ENCODE assay signal across 28 cellular contexts in genomic region chrX:2520539-2520938, GRCh38.
"Had no signal": no experiment of that assay in that cellular context is flagged by ENCODE, and none has a peak within 500 bp of the region (broad histone marks: within the 10 kb centered on the region; RNA-seq: fewer than 3 reads in every experiment).

No MANE protein-coding gene starts in this region.

- H3K27me3 ChIP-seq: cardiac muscle cell had no signal

- H3K9me3 Mint-ChIP-seq: activated CD4-positive, alpha-beta memory T cell treated with anti-CD3 and anti-CD28 coated beads for 36 hours; activated CD4-positive, alpha-beta T cell treated with anti-CD3 and anti-CD28 coated beads, Interleukin-2, amount 10 ng/mL, durations not matched to agents 7 days and 5 days; activated naive CD4-positive, alpha-beta T cell treated with anti-CD3 and anti-CD28 coated beads for 36 hours; activated T-cell treated with anti-CD3 and anti-CD28 coated beads, Interleukin-2, amount 50 U/mL, for 4 hours had no signal

- H3K4me3 ChIP-seq: cardiac muscle cell had no signal

- DNase-seq: activated CD4-positive, alpha-beta memory T cell treated with anti-CD3 and anti-CD28 coated beads for 36 hours; activated CD4-positive, alpha-beta T cell treated with anti-CD3 and anti-CD28 coated beads, Interleukin-2, amount 10 ng/mL, durations not matched to agents 7 days and 5 days; activated CD4-positive, CD25-positive, alpha-beta regulatory T cell; activated CD8-positive, alpha-beta memory T cell treated with anti-CD3 and anti-CD28 coated beads for 24 hours; activated effector memory CD4-positive, alpha-beta T cell treated with anti-CD3 and anti-CD28 coated beads, Interleukin-2, amount 50 U/mL, for 16 hours; activated naive CD4-positive, alpha-beta T cell treated with anti-CD3 and anti-CD28 coated beads for 36 hours; activated T-cell treated with anti-CD3 and anti-CD28 coated beads, Interleukin-2, amount 50 U/mL, for 4 hours; amygdala; cerebellar nuclear complex; NCI-H1092; NCI-H1417; NCI-H1694; NCI-H2029; NCI-H345; NCI-H510A; NCI-H526 treated with DMSO at 0.1 percent for 48 hours; NCI-H82; PC-3; SHP77 treated with DMSO at 0.1 percent for 48 hours; T-helper 17 cell; T1000 had no signal

- H3K27ac Mint-ChIP-seq: activated CD4-positive, alpha-beta memory T cell treated with anti-CD3 and anti-CD28 coated beads for 36 hours; activated CD4-positive, alpha-beta T cell treated with anti-CD3 and anti-CD28 coated beads, Interleukin-2, amount 10 ng/mL, durations not matched to agents 7 days and 5 days; activated naive CD4-positive, alpha-beta T cell treated with anti-CD3 and anti-CD28 coated beads for 36 hours; activated naive CD8-positive, alpha-beta T cell; brain; T-helper 17 cell had no signal

- H3K4me3 Mint-ChIP-seq: activated CD4-positive, alpha-beta memory T cell treated with anti-CD3 and anti-CD28 coated beads for 36 hours; activated CD4-positive, alpha-beta T cell treated with anti-CD3 and anti-CD28 coated beads, Interleukin-2, amount 10 ng/mL, durations not matched to agents 7 days and 5 days; activated naive CD4-positive, alpha-beta T cell treated with anti-CD3 and anti-CD28 coated beads for 36 hours; activated naive CD8-positive, alpha-beta T cell; activated T-cell treated with anti-CD3 and anti-CD28 coated beads, Interleukin-2, amount 50 U/mL, for 4 hours; brain; T-helper 17 cell had no signal

- ATAC-seq: activated T-cell treated with anti-CD3 and anti-CD28 coated beads, Interleukin-2, amount 50 U/mL, for 4 hours; PC-3 had no signal

- H3K27me3 Mint-ChIP-seq: activated CD4-positive, alpha-beta T cell treated with anti-CD3 and anti-CD28 coated beads, Interleukin-2, amount 10 ng/mL, durations not matched to agents 7 days and 5 days; brain; T-helper 17 cell had no signal

- H3K36me3 ChIP-seq: cardiac muscle cell had no signal

- FAIRE-seq: astrocyte, colon, RCC 7860, TTC549 had no signal

- H3K27ac ChIP-seq: cardiac muscle cell had no signal
